Comparison of ENCODE assay signal across 10 cellular contexts in the genomic region with DNA sequence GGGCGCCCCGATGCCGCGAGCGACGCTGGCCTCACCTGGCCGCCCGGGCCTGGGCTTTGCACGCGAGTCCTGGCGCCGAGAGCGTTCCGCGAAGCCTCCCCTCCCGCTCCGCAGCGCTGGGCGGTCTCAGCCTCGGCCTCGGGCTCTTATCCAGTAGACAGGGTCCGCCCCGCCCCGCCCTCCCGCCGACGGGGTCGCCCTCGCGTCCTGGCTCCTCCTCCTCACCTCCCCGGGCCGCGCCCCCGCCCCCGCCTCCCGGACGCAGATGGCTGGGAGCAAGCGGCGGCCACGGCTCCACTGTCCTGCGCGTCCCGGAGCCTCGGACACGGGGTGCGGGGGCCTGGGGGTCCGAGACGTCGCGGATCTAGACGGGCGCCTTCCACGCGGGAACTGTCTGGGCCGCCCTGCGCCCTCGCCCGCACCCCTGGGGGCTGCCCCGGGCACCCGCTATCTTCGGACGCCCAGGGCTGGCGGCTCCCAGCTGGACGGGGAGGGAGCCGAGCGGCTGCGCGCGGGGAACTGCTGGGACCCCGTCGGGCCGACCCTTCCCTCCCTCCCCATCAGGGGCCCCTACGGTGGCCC. TPM values are rescaled to one million over a fixed set of nuclear protein-coding genes. Genes with fewer than 3 reads are reported as not detected.
DNase-seq lines count a peak whose midpoint lies in the region; ATAC-seq and TF ChIP-seq lines count a peak whose summit lies in the region.
"Had no signal": no experiment of that assay in that cellular context is flagged by ENCODE, and none has a peak within 500 bp of the region (broad histone marks: within the 10 kb centered on the region; RNA-seq: fewer than 3 reads in every experiment).

Gene SLC6A3, minus strand, starts transcription at position 128 of the 582 bp plus-strand sequence. CDS start 2,243 bp downstream, outside the sequence.

- H3K9me3 ChIP-seq in HUES64 (ENCODE audit: insufficient read depth, low read depth, low read length) (no peaks in the 10 kb centered on the region), uterus (no peaks in the 10 kb centered on the region)

- TF ChIP-seq CTCF in uterus (IDR thresholded peaks at IDR 0.05) = no peak

- no peaks in the 10 kb centered on the region for H3K36me3 Mint-ChIP-seq in activated T-helper 17 cell treated with anti-CD3 and anti-CD28 coated beads, Interleukin-2, amount 50 U/mL, for 72 hours (ENCODE audit: low read depth)

- ATAC-seq in left ventricle myocardium superior = peak; percentile 43
- ATAC-seq in activated T-helper 17 cell treated with anti-CD3 and anti-CD28 coated beads, Interleukin-2, amount 50 U/mL, for 72 hours (replicated peaks) = no peak

- H3K27ac ChIP-seq in HUES64 (ENCODE audit: low read depth, low read length) (no peak within 1 kb of the TSS), uterus (no peak within 1 kb of the TSS)

- H3K9ac ChIP-seq in HUES64 (ENCODE audit: low read depth, low read length) = no peak within 1 kb of the TSS; the same call in 1 of the 2 replicates

- under 1% methylated on average over 66 of the region's 73 CpGs for WGBS in HUES64

- H3K27me3 Mint-ChIP-seq in activated T-helper 17 cell treated with anti-CD3 and anti-CD28 coated beads, Interleukin-2, amount 50 U/mL, for 72 hours = peaks cover 31% of the 10 kb centered on the region

- H3K27me3 ChIP-seq in HUES64 (ENCODE audit: insufficient read depth, low read length) = peaks cover 86% of the 10 kb centered on the region
- peaks cover 7 to 30% of the 10 kb centered on the region in 2 donors for H3K27me3 ChIP-seq in uterus

- H3K27ac Mint-ChIP-seq in activated T-helper 17 cell treated with anti-CD3 and anti-CD28 coated beads, Interleukin-2, amount 50 U/mL, for 72 hours = no peak within 1 kb of the TSS

- no peaks in the 10 kb centered on the region for H3K36me3 ChIP-seq in HUES64 (ENCODE audit: insufficient read depth, low read length)
- no peaks in the 10 kb centered on the region for H3K36me3 ChIP-seq in uterus

- no peak for TF ChIP-seq POLR2A in uterus (IDR thresholded peaks at IDR 0.05)

- no peaks in the 10 kb centered on the region for H3K9me3 Mint-ChIP-seq in activated T-helper 17 cell treated with anti-CD3 and anti-CD28 coated beads, Interleukin-2, amount 50 U/mL, for 72 hours

- H3K4me1 Mint-ChIP-seq in activated T-helper 17 cell treated with anti-CD3 and anti-CD28 coated beads, Interleukin-2, amount 50 U/mL, for 72 hours = no peaks in the 10 kb centered on the region

- H3K4me3 ChIP-seq in HUES64 (ENCODE audit: low read length) (peak within 1 kb of the TSS; percentile 54), uterus (no peak within 1 kb of the TSS)

- no peak within 1 kb of the TSS for H3K4me3 Mint-ChIP-seq in activated T-helper 17 cell treated with anti-CD3 and anti-CD28 coated beads, Interleukin-2, amount 50 U/mL, for 72 hours

- H3K4me1 ChIP-seq in HUES64 (ENCODE audit: insufficient read depth, low read length) (no peaks in the 10 kb centered on the region), uterus (peaks cover 0 to 11% of the 10 kb centered on the region in 2 donors)

- DNase-seq in activated CD8-positive, alpha-beta memory T cell treated with anti-CD3 and anti-CD28 coated beads for 1 hour (ENCODE audit: extremely low read depth in 1 of 2, low read depth in 1 of 2) = peak; percentile 8 to 18
- DNase-seq in left ventricle myocardium superior = no peak
- peak; percentile 64 for DNase-seq in stimulated activated CD4-positive, alpha-beta T cell treated with anti-CD3 and anti-CD28 coated beads, Interleukin-15, amount 100 ng/mL, for 24 hours
- no peak for DNase-seq in uterus
- no peak for DNase-seq in RKO (ENCODE audit: low spot score)
- DNase-seq in nucleus accumbens (lab: John Stamatoyannopoulos, UW) = no peak
- DNase-seq: KG1, midbrain had no signal

- intact Hi-C loops in left ventricle myocardium superior (cut with micrococcal nuclease) (no loop called here), uterus (cut with DNase I; ENCODE audit: low total_unique reads) (no loop called here)

RNA-seq across cellular contexts. Expression of gene SLC6A3, which starts in this region (rescaled TPM):
- polyA plus RNA-seq in HUES64 (2013, experiment 1 of 2) = 0.15 TPM
- polyA plus RNA-seq in HUES64 (2013, experiment 2 of 2) = 0.19 TPM
- total RNA-seq in left ventricle myocardium superior (not detected), uterus (under 1 TPM in 2 of 4 donors, not detected in 2; 0.07 to 0.15 TPM)
- not detected for total RNA-seq in activated T-helper 17 cell treated with anti-CD3 and anti-CD28 coated beads, Interleukin-2, amount 50 U/mL, for 72 hours

Comparison
In these comparisons a context has a peak if more than half of its experiments do, and no peak if none do; other contexts are left out.
1. Peak in ATAC-seq in left ventricle myocardium superior; RNA of the gene not detected or under 1 TPM.
2. DNase-seq: peak in activated CD8-positive, alpha-beta memory T cell treated with anti-CD3 and anti-CD28 coated beads for 1 hour (2 of 2) and stimulated activated CD4-positive, alpha-beta T cell treated with anti-CD3 and anti-CD28 coated beads, Interleukin-15, amount 100 ng/mL, for 24 hours (single experiment); none in left ventricle myocardium superior (single experiment), uterus (0 of 2), RKO (single experiment) and nucleus accumbens (0 of 56).